23 cellular contexts compared by ENCODE assay signal in the genomic region with DNA sequence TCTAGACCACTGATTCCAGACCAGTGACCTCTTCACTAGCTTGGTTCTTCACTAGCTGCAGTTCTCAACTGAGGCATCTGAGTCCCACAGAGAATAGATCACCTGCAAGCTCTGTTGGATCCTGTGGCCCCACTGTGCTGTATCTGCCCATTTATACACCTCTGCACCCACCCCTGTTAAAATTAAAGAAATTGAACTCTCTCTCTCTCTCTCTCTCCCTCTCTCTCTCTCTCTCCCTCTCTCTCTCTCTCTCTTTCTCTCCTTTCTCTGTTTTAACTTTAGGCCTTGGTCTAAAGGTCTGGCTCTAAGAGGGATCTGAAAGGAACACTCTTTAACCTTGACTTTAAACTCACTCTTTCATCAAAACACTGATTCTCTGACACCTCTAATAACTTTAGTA.
"Had no signal": no experiment of that assay in that cellular context is flagged by ENCODE, and none has a peak within 500 bp of the region (broad histone marks: within the 10 kb centered on the region; RNA-seq: fewer than 3 reads in every experiment).

No MANE protein-coding gene starts in this region.

- DNase-seq: Karpas-422, KG1, MM.1S, NCI-H1105, NCI-H1417, NCI-H146, NCI-H1694 treated with DMSO at 0.1 percent for 48 hours, NCI-H1930, NCI-H2081, NCI-H2107, NCI-H2227 treated with DMSO at 0.1 percent for 48 hours, NCI-H510A, NCI-H524 treated with DMSO at 0.1 percent for 48 hours, NCI-H69, NCI-H774, Right ventricle myocardium superior, RPMI8226, SIG-M5, SK-N-SH, SW 1271, T-cell had no signal

- H3K4me3 Mint-ChIP-seq: T-cell had no signal

- H3K27me3 ChIP-seq: SJSA1 had no signal

- H3K9me3 Mint-ChIP-seq: T-cell had no signal

- H3K36me3 ChIP-seq: SJSA1 had no signal

- H3K4me2 ChIP-seq: SK-N-SH had no signal

- H3K9ac ChIP-seq: SK-N-SH had no signal

- ATAC-seq: T-cell had no signal

- H3K27ac Mint-ChIP-seq: T-cell had no signal

- H3K4me3 ChIP-seq: SJSA1 had no signal

- H3K9me3 ChIP-seq: SJSA1, SK-N-SH had no signal

- H3K27ac ChIP-seq: HL-60, SJSA1 had no signal

- H3K36me3 Mint-ChIP-seq: T-cell had no signal
